ENCODE assay signal across 13 cellular contexts in genomic region chr10:21529236-21529910, GRCh38. TPM values are rescaled to one million over a fixed set of nuclear protein-coding genes. Genes with fewer than 3 reads are reported as not detected.
DNase-seq lines count a peak whose midpoint lies in the region; ATAC-seq, FAIRE-seq and TF ChIP-seq lines count a peak whose summit lies in the region.
"Had no signal": no experiment of that assay in that cellular context is flagged by ENCODE, and none has a peak within 500 bp of the region (broad histone marks: within the 10 kb centered on the region; RNA-seq: fewer than 3 reads in every experiment).

No MANE protein-coding gene starts in this region.

- DNase-seq in NCI-H2107 treated with DMSO at 0.1 percent for 48 hours (lab: John Stamatoyannopoulos, UW; ENCODE audit: unreplicated experiment) (peak; percentile 68), NCI-H2107 (lab: John Stamatoyannopoulos, UW) (no peak), astrocyte of the hippocampus (ENCODE audit: low read depth, low spot score) (peak; percentile 47), kidney (no peak), substantia nigra (lab: John Stamatoyannopoulos, UW) (no peak), HuH-7.5 (ENCODE audit: low spot score) (no peak), glomerular visceral epithelial cell (ENCODE audit: extremely low spot score) (no peak)
- DNase-seq: activated CD4-positive, alpha-beta T cell treated with anti-CD3 and anti-CD28 coated beads, Interleukin-2, amount 10 ng/mL, durations not matched to agents 7 days and 5 days; activated naive CD4-positive, alpha-beta T cell treated with anti-CD3 and anti-CD28 coated beads, Interleukin-2, amount 50 U/mL, for 16 hours; effector CD4-positive, alpha-beta T cell; GF-D8; NCI-H1930 had no signal

- peaks cover 2 to 12% of the 10 kb centered on the region in 2 donors for H3K4me1 ChIP-seq in kidney (ENCODE audit: control insufficient read depth in 1 of 2, insufficient read depth in 1 of 2, low read depth in 1 of 2, low read length in 2 of 2)

- H3K4me3 ChIP-seq in kidney (ENCODE audit: low read length in 2 of 2) = no peak overlapping the region

- intact Hi-C loops in kidney (cut with DNase I) = no loop called here

- no peaks in the 10 kb centered on the region for H3K9me3 ChIP-seq in kidney (ENCODE audit: control insufficient read depth in 1 of 2, low read length in 2 of 2)

- no peak for TF ChIP-seq CTCF in kidney (IDR thresholded peaks at IDR 0.05; ENCODE audit: borderline replicate concordance, extremely low read depth, insufficient read depth)

- H3K27ac ChIP-seq in kidney (ENCODE audit: low read depth in 2 of 2, low read length in 2 of 2) = peak overlapping the region in 1 of 2 donors; percentile 47
- H3K27ac ChIP-seq in substantia nigra (ENCODE audit: low read depth, low read length, poor library complexity, severe bottlenecking) = peak overlapping the region; percentile 88

- no peaks in the 10 kb centered on the region for H3K36me3 ChIP-seq in kidney (ENCODE audit: control insufficient read depth in 1 of 2, insufficient read depth in 2 of 2, low read length in 2 of 2)

- FAIRE-seq in kidney (lab: Jason Lieb, UNC) = peak; percentile 13

- ATAC-seq in HG02798 (IDR thresholded peaks at IDR 0.05; ENCODE audit: poor library complexity, unreplicated experiment) = no peak

- H3K9ac ChIP-seq in kidney (ENCODE audit: low read length in 2 of 2) = no peak overlapping the region

RNA-seq across cellular contexts. Expression of gene SKIDA1, which starts 3.9 kb away (rescaled TPM):
- total RNA-seq in kidney = 2.9 TPM
- 0.71 TPM for polyA plus RNA-seq in kidney (ENCODE audit: insufficient read depth, low read depth, low replicate concordance)

RNA-seq across cellular contexts. Expression of gene MLLT10, which starts 4.7 kb away (rescaled TPM):
- 54.2 TPM for total RNA-seq in kidney
- 11.0 TPM for polyA plus RNA-seq in kidney (ENCODE audit: insufficient read depth, low read depth, low replicate concordance)

Comparison
In these comparisons a context has a peak if more than half of its experiments do, and no peak if none do; other contexts are left out.
1. DNase-seq: peak in NCI-H2107 treated with DMSO at 0.1 percent for 48 hours (single experiment) and astrocyte of the hippocampus (single experiment); none in NCI-H2107 (single experiment), kidney (single experiment), substantia nigra (0 of 49), HuH-7.5 (single experiment) and glomerular visceral epithelial cell (single experiment).